5 cellular contexts compared by ENCODE assay signal in genomic region chr3:52284051-52284450, GRCh38. TPM values are rescaled to one million over a fixed set of nuclear protein-coding genes. Genes with fewer than 3 reads are reported as not detected.
A peak's percentile ranks its signal among the peaks of the same experiment; 100 is the strongest.
DNase-seq lines count a peak whose midpoint lies in the region; ATAC-seq, FAIRE-seq and TF ChIP-seq lines count a peak whose summit lies in the region.
"Not testable (repeated sequence)": the region's sequence is repeated elsewhere in the genome, so short reads cannot be mapped to it uniquely, and the experiment has no call there.

No MANE protein-coding gene starts in this region.

- intact Hi-C loops in adrenal gland (cut with DNase I); kidney (cut with DNase I); sciatic nerve (cut with DNase I): not testable (repeated sequence)

- H3K27ac ChIP-seq in adrenal gland (peak overlapping the region in 4 of 5 donors; percentile 19 to 63 (median 38)), kidney (ENCODE audit: low read depth in 2 of 2, low read length in 2 of 2) (peak overlapping the region; percentile 18 to 53)

- peak overlapping the region; percentile 79 to 83 for H3K27ac Mint-ChIP-seq in T-cell
- H3K27ac Mint-ChIP-seq in activated CD8-positive, alpha-beta memory T cell treated with anti-CD3 and anti-CD28 coated beads, Interleukin-2, amount 10 ng/mL, durations not matched to agents 7 days and 5 days = peak overlapping the region; percentile 94

- POLR2A ChIA-PET in T-cell (lab: Charles Lee) = not testable (repeated sequence)

- TF ChIP-seq CTCF in adrenal gland (IDR thresholded peaks at IDR 0.05); kidney (IDR thresholded peaks at IDR 0.05; ENCODE audit: borderline replicate concordance, extremely low read depth, insufficient read depth): not testable (repeated sequence)

- DNase-seq in T-cell; activated CD8-positive, alpha-beta memory T cell treated with anti-CD3 and anti-CD28 coated beads, Interleukin-2, amount 10 ng/mL, durations not matched to agents 7 days and 5 days: not testable (repeated sequence)
- peak in 3 of 7 donors; percentile 5 to 47 (median 14) for DNase-seq in adrenal gland
- peak; percentile 38 for DNase-seq in kidney
- peak; percentile 42 for DNase-seq in sciatic nerve (ENCODE audit: low spot score)

- not testable (repeated sequence) for H3K27me3 Mint-ChIP-seq in T-cell; activated CD8-positive, alpha-beta memory T cell treated with anti-CD3 and anti-CD28 coated beads, Interleukin-2, amount 10 ng/mL, durations not matched to agents 7 days and 5 days

- H3K4me3 Mint-ChIP-seq in T-cell; activated CD8-positive, alpha-beta memory T cell treated with anti-CD3 and anti-CD28 coated beads, Interleukin-2, amount 10 ng/mL, durations not matched to agents 7 days and 5 days: not testable (repeated sequence)

- H3K4me3 ChIP-seq in adrenal gland; kidney (ENCODE audit: low read length in 2 of 2): not testable (repeated sequence)

- not testable (repeated sequence) for H3K36me3 Mint-ChIP-seq in T-cell; activated CD8-positive, alpha-beta memory T cell treated with anti-CD3 and anti-CD28 coated beads, Interleukin-2, amount 10 ng/mL, durations not matched to agents 7 days and 5 days

- FAIRE-seq in kidney (lab: Jason Lieb, UNC) = not testable (repeated sequence)

- not testable (repeated sequence) for ATAC-seq in T-cell (replicated peaks in 1 of 4); activated CD8-positive, alpha-beta memory T cell treated with anti-CD3 and anti-CD28 coated beads, Interleukin-2, amount 10 ng/mL, durations not matched to agents 7 days and 5 days; sciatic nerve

- H3K9me3 Mint-ChIP-seq in T-cell; activated CD8-positive, alpha-beta memory T cell treated with anti-CD3 and anti-CD28 coated beads, Interleukin-2, amount 10 ng/mL, durations not matched to agents 7 days and 5 days (ENCODE audit: low read depth): not testable (repeated sequence)

- peaks cover 59 to 71% (median 64%) of the 10 kb centered on the region in 3 donors for H3K4me1 Mint-ChIP-seq in T-cell
- peaks cover 65% of the 10 kb centered on the region for H3K4me1 Mint-ChIP-seq in activated CD8-positive, alpha-beta memory T cell treated with anti-CD3 and anti-CD28 coated beads, Interleukin-2, amount 10 ng/mL, durations not matched to agents 7 days and 5 days

- 71 to 80% (median 74%) methylated on average over 4 of the region's 4 CpGs for WGBS in adrenal gland, 4 donors

- H3K9me3 ChIP-seq in adrenal gland (replicated peaks in 1 of 3); kidney (ENCODE audit: control insufficient read depth in 1 of 2, low read length in 2 of 2): not testable (repeated sequence)

- H3K36me3 ChIP-seq in adrenal gland (replicated peaks in 1 of 2); kidney (ENCODE audit: control insufficient read depth in 1 of 2, insufficient read depth in 2 of 2, low read length in 2 of 2): not testable (repeated sequence)

- H3K27me3 ChIP-seq in adrenal gland = not testable (repeated sequence)

- H3K9ac ChIP-seq in kidney (ENCODE audit: low read length in 2 of 2) = not testable (repeated sequence)

- H3K4me1 ChIP-seq in adrenal gland (replicated peaks in 1 of 2) (peaks cover 16 to 45% of the 10 kb centered on the region in 2 donors), kidney (ENCODE audit: control insufficient read depth in 1 of 2, insufficient read depth in 1 of 2, low read depth in 1 of 2, low read length in 2 of 2) (peaks cover 19 to 27% of the 10 kb centered on the region in 2 donors)

- TF ChIP-seq POLR2A in adrenal gland (IDR thresholded peaks at IDR 0.05) = not testable (repeated sequence)

- CTCF ChIA-PET in T-cell (lab: Charles Lee) = not testable (repeated sequence)
- CTCF ChIA-PET in activated CD8-positive, alpha-beta memory T cell treated with anti-CD3 and anti-CD28 coated beads, Interleukin-2, amount 10 ng/mL, durations not matched to agents 7 days and 5 days (lab: Charles Lee) = interaction anchor here (0.7 to 9.7 kb wide), 7 partner anchors 44 to 67 kb away, joined by 3 to 176 read pairs (median 6); partner anchors contain the start of genes PPM1M and TWF2

RNA-seq across cellular contexts. Expression of gene GLYCTK, which starts 3.6 kb away (rescaled TPM):
- 10 to 100 TPM; 36.7 to 42.5 (median 37.5) TPM for total RNA-seq in T-cell
- 10 to 100 TPM; 23.2 to 29.4 TPM for total RNA-seq in activated CD8-positive, alpha-beta memory T cell treated with anti-CD3 and anti-CD28 coated beads, Interleukin-2, amount 10 ng/mL, durations not matched to agents 7 days and 5 days
- 10 to 100 TPM in 6 of 8 donors, 1 to 10 TPM in 2; 8.2 to 17.9 (median 13.7) TPM for total RNA-seq in adrenal gland
- 10 to 100 TPM in 2 of 3 donors, 1 to 10 TPM in 1; 4.9 to 31.7 (median 18.0) TPM for polyA plus RNA-seq in adrenal gland
- 30.7 TPM for total RNA-seq in kidney
- 50.2 TPM for polyA plus RNA-seq in kidney (ENCODE audit: insufficient read depth, low read depth, low replicate concordance)
- 16.7 TPM for total RNA-seq in sciatic nerve

RNA-seq across cellular contexts. Expression of gene WDR82, which starts 5.6 kb away (rescaled TPM):
- total RNA-seq in T-cell = 100 to 1,000 TPM; 119 to 159 (median 154) TPM
- total RNA-seq in activated CD8-positive, alpha-beta memory T cell treated with anti-CD3 and anti-CD28 coated beads, Interleukin-2, amount 10 ng/mL, durations not matched to agents 7 days and 5 days = 100 to 1,000 TPM; 114 to 132 TPM
- total RNA-seq in adrenal gland = 10 to 100 TPM; 44.6 to 84.0 (median 59.9) TPM
- polyA plus RNA-seq in adrenal gland = 10 to 100 TPM; 23.8 to 74.2 (median 24.6) TPM
- 75.8 TPM for total RNA-seq in kidney
- 20.9 TPM for polyA plus RNA-seq in kidney (ENCODE audit: insufficient read depth, low read depth, low replicate concordance)
- 71.5 TPM for total RNA-seq in sciatic nerve

RNA-seq across cellular contexts. Expression of gene DNAH1, which starts 32.1 kb away (rescaled TPM):
- total RNA-seq in T-cell (10 to 100 TPM; 41.5 to 72.0 (median 44.2) TPM), adrenal gland (10 to 100 TPM in 4 of 8 donors, 1 to 10 TPM in 4; 4.3 to 14.0 (median 9.0) TPM), kidney (12.1 TPM), sciatic nerve (20.1 TPM)
- total RNA-seq in activated CD8-positive, alpha-beta memory T cell treated with anti-CD3 and anti-CD28 coated beads, Interleukin-2, amount 10 ng/mL, durations not matched to agents 7 days and 5 days = 10 to 100 TPM; 13.9 to 26.5 TPM
- polyA plus RNA-seq in adrenal gland (10 to 100 TPM in 2 of 3 donors, 1 to 10 TPM in 1; 2.1 to 24.4 (median 16.6) TPM), kidney (ENCODE audit: insufficient read depth, low read depth, low replicate concordance) (1.7 TPM)

RNA-seq across cellular contexts. Expression of gene PPM1M, which starts 38.5 kb away (rescaled TPM):
- total RNA-seq in T-cell = 10 to 100 TPM; 63.4 to 78.1 (median 73.4) TPM
- total RNA-seq in activated CD8-positive, alpha-beta memory T cell treated with anti-CD3 and anti-CD28 coated beads, Interleukin-2, amount 10 ng/mL, durations not matched to agents 7 days and 5 days = 10 to 100 TPM; 91.1 to 94.1 TPM
- 10 to 100 TPM; 10.5 to 28.0 (median 22.1) TPM for total RNA-seq in adrenal gland
- 10 to 100 TPM in 2 of 3 donors, 1 to 10 TPM in 1; 9.1 to 29.8 (median 23.1) TPM for polyA plus RNA-seq in adrenal gland
- total RNA-seq in kidney = 32.5 TPM
- polyA plus RNA-seq in kidney (ENCODE audit: insufficient read depth, low read depth, low replicate concordance) = 23.2 TPM
- total RNA-seq in sciatic nerve = 36.9 TPM

RNA-seq across cellular contexts. Expression of gene TWF2, which starts 45.1 kb away (rescaled TPM):
- 10 to 100 TPM; 49.8 to 99.9 (median 88.3) TPM for total RNA-seq in T-cell
- total RNA-seq in activated CD8-positive, alpha-beta memory T cell treated with anti-CD3 and anti-CD28 coated beads, Interleukin-2, amount 10 ng/mL, durations not matched to agents 7 days and 5 days = 100 to 1,000 TPM; 110 to 131 TPM
- 10 to 100 TPM; 31.7 to 95.6 (median 59.4) TPM for total RNA-seq in adrenal gland
- polyA plus RNA-seq in adrenal gland = 10 to 100 TPM; 13.6 to 28.2 (median 26.1) TPM
- total RNA-seq in kidney = 59.9 TPM
- polyA plus RNA-seq in kidney (ENCODE audit: insufficient read depth, low read depth, low replicate concordance) = 44.0 TPM
- total RNA-seq in sciatic nerve = 39.8 TPM
